In the genomic region with DNA sequence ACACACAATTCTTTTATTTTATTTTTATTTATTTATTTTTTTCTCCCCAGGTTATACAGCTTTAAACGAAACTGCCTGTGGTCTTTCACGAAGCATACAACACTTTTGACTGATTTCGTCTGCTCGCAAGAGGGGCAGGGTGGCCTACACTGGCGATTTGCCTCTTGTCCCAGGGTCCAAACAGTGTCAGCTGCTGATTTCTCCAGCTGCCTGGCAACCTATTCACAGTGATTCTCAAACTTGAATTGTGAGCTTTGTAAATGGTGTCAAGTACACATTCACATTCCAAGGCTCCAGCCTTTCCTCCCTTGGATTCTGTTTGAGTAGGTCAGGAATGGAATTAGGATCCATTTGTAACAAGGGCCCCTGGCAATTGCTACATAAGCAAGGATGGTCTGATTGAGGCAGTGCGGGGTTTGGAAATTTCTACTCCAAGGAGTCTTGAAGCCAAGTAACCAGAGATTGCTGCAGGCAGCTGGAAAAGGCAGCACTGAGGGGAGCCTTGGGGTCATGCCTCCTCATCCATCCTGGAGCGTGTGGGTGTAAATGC, we compare ENCODE assay signal across 1 cellular context.
A peak's percentile ranks its signal among the peaks of the same experiment; 100 is the strongest.
TF ChIP-seq lines count a peak whose summit lies in the region.

No MANE protein-coding gene starts in this region.

TF ChIP-seq in HepG2, 621 proteins besides CTCF, POLR2A, EP300 and RAD21 (continued from another document):
- TF ChIP-seq MEIS1 (CRISPR knock-in tag; IDR thresholded peaks at IDR 0.05; ENCODE audit: borderline replicate concordance) = no peak
- TF ChIP-seq ZNF749 (CRISPR knock-in tag; IDR thresholded peaks at IDR 0.05; ENCODE audit: borderline replicate concordance) = no peak
- TF ChIP-seq, protein P1, sequence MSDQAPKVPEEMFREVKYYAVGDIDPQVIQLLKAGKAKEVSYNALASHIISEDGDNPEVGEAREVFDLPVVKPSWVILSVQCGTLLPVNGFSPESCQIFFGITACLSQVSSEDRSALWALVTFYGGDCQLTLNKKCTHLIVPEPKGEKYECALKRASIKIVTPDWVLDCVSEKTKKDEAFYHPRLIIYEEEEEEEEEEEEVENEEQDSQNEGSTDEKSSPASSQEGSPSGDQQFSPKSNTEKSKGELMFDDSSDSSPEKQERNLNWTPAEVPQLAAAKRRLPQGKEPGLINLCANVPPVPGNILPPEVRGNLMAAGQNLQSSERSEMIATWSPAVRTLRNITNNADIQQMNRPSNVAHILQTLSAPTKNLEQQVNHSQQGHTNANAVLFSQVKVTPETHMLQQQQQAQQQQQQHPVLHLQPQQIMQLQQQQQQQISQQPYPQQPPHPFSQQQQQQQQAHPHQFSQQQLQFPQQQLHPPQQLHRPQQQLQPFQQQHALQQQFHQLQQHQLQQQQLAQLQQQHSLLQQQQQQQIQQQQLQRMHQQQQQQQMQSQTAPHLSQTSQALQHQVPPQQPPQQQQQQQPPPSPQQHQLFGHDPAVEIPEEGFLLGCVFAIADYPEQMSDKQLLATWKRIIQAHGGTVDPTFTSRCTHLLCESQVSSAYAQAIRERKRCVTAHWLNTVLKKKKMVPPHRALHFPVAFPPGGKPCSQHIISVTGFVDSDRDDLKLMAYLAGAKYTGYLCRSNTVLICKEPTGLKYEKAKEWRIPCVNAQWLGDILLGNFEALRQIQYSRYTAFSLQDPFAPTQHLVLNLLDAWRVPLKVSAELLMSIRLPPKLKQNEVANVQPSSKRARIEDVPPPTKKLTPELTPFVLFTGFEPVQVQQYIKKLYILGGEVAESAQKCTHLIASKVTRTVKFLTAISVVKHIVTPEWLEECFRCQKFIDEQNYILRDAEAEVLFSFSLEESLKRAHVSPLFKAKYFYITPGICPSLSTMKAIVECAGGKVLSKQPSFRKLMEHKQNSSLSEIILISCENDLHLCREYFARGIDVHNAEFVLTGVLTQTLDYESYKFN (CRISPR knock-in tag; conservative IDR thresholded peaks at IDR 0.05) = 0 out of 2 replicates have a peak, but pooled peaks have one; percentile 7
- TF ChIP-seq ZNF816 (CRISPR knock-in tag; IDR thresholded peaks at IDR 0.05; ENCODE audit: borderline replicate concordance) = 0 out of 2 replicates have a peak, but pooled peaks have one; percentile 37
- TF ChIP-seq, protein P2, sequence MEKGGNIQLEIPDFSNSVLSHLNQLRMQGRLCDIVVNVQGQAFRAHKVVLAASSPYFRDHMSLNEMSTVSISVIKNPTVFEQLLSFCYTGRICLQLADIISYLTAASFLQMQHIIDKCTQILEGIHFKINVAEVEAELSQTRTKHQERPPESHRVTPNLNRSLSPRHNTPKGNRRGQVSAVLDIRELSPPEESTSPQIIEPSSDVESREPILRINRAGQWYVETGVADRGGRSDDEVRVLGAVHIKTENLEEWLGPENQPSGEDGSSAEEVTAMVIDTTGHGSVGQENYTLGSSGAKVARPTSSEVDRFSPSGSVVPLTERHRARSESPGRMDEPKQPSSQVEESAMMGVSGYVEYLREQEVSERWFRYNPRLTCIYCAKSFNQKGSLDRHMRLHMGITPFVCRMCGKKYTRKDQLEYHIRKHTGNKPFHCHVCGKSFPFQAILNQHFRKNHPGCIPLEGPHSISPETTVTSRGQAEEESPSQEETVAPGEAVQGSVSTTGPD (CRISPR knock-in tag; IDR thresholded peaks at IDR 0.05) = no peak
- peak; percentile 30; the same call in 1 of the 2 replicates for TF ChIP-seq PITX1 (CRISPR knock-in tag; IDR thresholded peaks at IDR 0.05)
- no peak for TF ChIP-seq KAT7 (CRISPR knock-in tag; IDR thresholded peaks at IDR 0.05; ENCODE audit: borderline replicate concordance)
- TF ChIP-seq ZBTB38 (CRISPR knock-in tag; IDR thresholded peaks at IDR 0.05) = peak; percentile 64; the same call in 1 of the 2 replicates
- no peak for TF ChIP-seq SKI (IDR thresholded peaks at IDR 0.05; ENCODE audit: partially characterized antibody)
- TF ChIP-seq, protein P3, sequence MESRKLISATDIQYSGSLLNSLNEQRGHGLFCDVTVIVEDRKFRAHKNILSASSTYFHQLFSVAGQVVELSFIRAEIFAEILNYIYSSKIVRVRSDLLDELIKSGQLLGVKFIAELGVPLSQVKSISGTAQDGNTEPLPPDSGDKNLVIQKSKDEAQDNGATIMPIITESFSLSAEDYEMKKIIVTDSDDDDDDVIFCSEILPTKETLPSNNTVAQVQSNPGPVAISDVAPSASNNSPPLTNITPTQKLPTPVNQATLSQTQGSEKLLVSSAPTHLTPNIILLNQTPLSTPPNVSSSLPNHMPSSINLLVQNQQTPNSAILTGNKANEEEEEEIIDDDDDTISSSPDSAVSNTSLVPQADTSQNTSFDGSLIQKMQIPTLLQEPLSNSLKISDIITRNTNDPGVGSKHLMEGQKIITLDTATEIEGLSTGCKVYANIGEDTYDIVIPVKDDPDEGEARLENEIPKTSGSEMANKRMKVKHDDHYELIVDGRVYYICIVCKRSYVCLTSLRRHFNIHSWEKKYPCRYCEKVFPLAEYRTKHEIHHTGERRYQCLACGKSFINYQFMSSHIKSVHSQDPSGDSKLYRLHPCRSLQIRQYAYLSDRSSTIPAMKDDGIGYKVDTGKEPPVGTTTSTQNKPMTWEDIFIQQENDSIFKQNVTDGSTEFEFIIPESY (CRISPR knock-in tag; IDR thresholded peaks at IDR 0.05) = 0 out of 2 replicates have a peak, but pooled peaks have one; percentile 19
- no peak for TF ChIP-seq HNRNPUL1 (IDR thresholded peaks at IDR 0.05; ENCODE audit: low read depth, low read length)
- TF ChIP-seq ZNF792 (CRISPR knock-in tag; IDR thresholded peaks at IDR 0.05) = no peak
- TF ChIP-seq REXO4 (CRISPR knock-in tag; IDR thresholded peaks at IDR 0.05; ENCODE audit: borderline replicate concordance) = no peak
- no peak for TF ChIP-seq STAG1 (CRISPR knock-in tag; IDR thresholded peaks at IDR 0.05)
TF ChIP-seq in HepG2: peak in this region for 8.
